28 cellular contexts compared by ENCODE assay signal in genomic region chr15:86489992-86490391, GRCh38.
"Had no signal": no experiment of that assay in that cellular context is flagged by ENCODE, and none has a peak within 500 bp of the region (broad histone marks: within the 10 kb centered on the region; RNA-seq: fewer than 3 reads in every experiment).

No MANE protein-coding gene starts in this region.

- FAIRE-seq: astrocyte, TTC549 had no signal

- H3K4me1 ChIP-seq: Peyer's patch, SJSA1 had no signal

- H3K4me3 ChIP-seq: MG63, Peyer's patch, SJSA1 had no signal

- H3K9me3 ChIP-seq: MG63, Peyer's patch, SJSA1 had no signal

- H3K9ac ChIP-seq: KMS-11 had no signal

- H3K4me2 ChIP-seq: KMS-11 had no signal

- H3K36me3 ChIP-seq: MG63, Peyer's patch, SJSA1 had no signal

- H3K27me3 ChIP-seq: MG63, Peyer's patch, SJSA1 had no signal

- ATAC-seq: activated naive CD4-positive, alpha-beta T cell treated with anti-CD3 and anti-CD28 coated beads, Interleukin-2, amount 50 U/mL, for 72 hours; activated naive CD8-positive, alpha-beta T cell treated with anti-CD3 and anti-CD28 coated beads, Interleukin-2, amount 50 U/mL, for 24 hours; activated T-cell treated with anti-CD3 and anti-CD28 coated beads, Interleukin-2, amount 50 U/mL, for 4 hours; T-cell had no signal

- DNase-seq: activated CD4-positive, alpha-beta memory T cell treated with anti-CD3 and anti-CD28 coated beads for 36 hours; activated CD4-positive, alpha-beta T cell treated with anti-CD3 and anti-CD28 coated beads, Interleukin-2, amount 10 ng/mL, durations not matched to agents 7 days and 5 days; activated CD4-positive, CD25-positive, alpha-beta regulatory T cell; activated CD8-positive, alpha-beta memory T cell treated with anti-CD3 and anti-CD28 coated beads for 24 hours; activated effector memory CD4-positive, alpha-beta T cell treated with anti-CD3 and anti-CD28 coated beads, Interleukin-2, amount 50 U/mL, for 16 hours; activated naive CD4-positive, alpha-beta T cell treated with Interleukin-2 at 50 U/mL for 16 hours; activated naive CD8-positive, alpha-beta T cell treated with anti-CD3 and anti-CD28 coated beads, Interleukin-2, amount 50 U/mL, for 24 hours; activated T-cell treated with anti-CD3 and anti-CD28 coated beads, Interleukin-2, amount 50 U/mL, for 4 hours; amniotic stem cell; MG63; MV-4-11; NCI-H1092 treated with DMSO at 0.1 percent for 48 hours; NCI-H1436; NCI-H187; NCI-H2081 treated with DMSO at 0.1 percent for 48 hours; NCI-H226; NCI-H69; Peyer's patch; SHP77; T-cell; T-helper 2 cell; T1000 had no signal

- H3K27ac ChIP-seq: KMS-11, Peyer's patch, RWPE1, SJSA1 had no signal
